ENCODE assay signal across 16 cellular contexts in genomic region chr1:83857705-83858104, GRCh38.
"Had no signal": no experiment of that assay in that cellular context is flagged by ENCODE, and none has a peak within 500 bp of the region (broad histone marks: within the 10 kb centered on the region; RNA-seq: fewer than 3 reads in every experiment).

No MANE protein-coding gene starts in this region.

- H3K9me3 ChIP-seq: MG63, SJSA1 had no signal

- H3K36me3 ChIP-seq: MG63, SJSA1 had no signal

- DNase-seq: MG63; NCI-H1092; NCI-H1417 treated with DMSO at 0.1 percent for 48 hours; NCI-H146; NCI-H1930; NCI-H226; NCI-H510A; NCI-H774; NK-92 treated with Interleukin-12 subunit alpha and Interleukin-12 subunit beta, amount 100 ng/mL, for 24 hours; Right ventricle myocardium superior; RPMI8226; SIG-M5 had no signal

- H3K4me1 ChIP-seq: SJSA1 had no signal

- H3K27ac ChIP-seq: HL-60, SJSA1, SK-N-MC had no signal

- H3K27me3 ChIP-seq: MG63, SJSA1 had no signal

- H3K4me3 ChIP-seq: K562, MG63, SJSA1, SK-N-MC had no signal
